ENCODE assay signal across 1 cellular context in the genomic region with DNA sequence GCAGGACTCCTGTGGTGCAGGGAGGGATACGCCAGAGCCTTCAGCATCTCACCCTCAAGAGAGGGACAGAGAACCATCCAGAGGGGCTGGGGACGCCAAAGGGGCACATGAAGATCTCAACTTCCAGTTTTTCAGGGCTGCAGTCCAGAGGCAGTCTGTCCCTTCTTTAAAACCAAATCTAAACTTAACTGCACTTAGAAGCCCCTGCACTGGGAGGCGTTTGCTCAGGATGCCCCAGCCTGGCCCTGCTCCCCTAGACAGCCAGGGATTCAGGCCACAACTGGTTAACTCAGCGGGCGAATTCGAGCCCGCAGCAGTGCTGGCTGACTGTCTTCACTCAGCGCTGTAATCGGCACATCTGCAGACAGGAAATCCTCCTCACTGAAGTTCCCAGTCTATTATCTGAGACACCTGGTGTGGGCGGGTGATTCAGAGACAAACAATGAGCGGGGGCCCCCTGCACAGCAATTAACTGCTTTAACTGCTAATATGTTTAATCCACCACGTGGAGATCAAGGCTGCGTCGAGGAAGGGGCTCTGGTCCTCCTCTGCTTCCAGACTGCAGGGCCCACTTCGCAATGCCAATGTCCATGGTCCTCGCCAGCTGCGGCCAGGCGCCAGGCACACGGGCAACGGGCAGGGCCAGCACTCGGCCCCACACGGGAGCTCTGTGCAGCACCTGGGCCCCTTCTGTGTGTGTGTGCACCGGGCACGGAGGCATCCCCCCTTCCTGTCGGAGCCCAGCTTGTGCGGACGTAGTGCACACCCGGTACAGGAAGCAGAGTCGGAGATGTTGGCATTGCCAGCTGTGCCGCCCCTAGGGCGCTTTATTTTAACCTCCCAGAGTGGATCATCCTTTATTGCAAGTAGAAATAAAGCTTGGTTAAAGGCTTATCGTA.
A peak's percentile ranks its signal among the peaks of the same experiment; 100 is the strongest.
TF ChIP-seq lines count a peak whose summit lies in the region.

No MANE protein-coding gene starts in this region.

TF ChIP-seq in K562, 482 proteins besides CTCF, POLR2A, EP300 and RAD21 (continued from another document and continues in another):
- TF ChIP-seq TBP (optimal IDR thresholded peaks at IDR 0.05; ENCODE audit: low read depth, low read length): peak; percentile 42
- no peak for TF ChIP-seq FOXK1 (CRISPR knock-in tag; IDR thresholded peaks at IDR 0.05; ENCODE audit: borderline replicate concordance)
- TF ChIP-seq ETV6 (IDR thresholded peaks at IDR 0.05; ENCODE audit: borderline replicate concordance in 1 of 2, low read depth in 2 of 2, low read length in 1 of 2): 0 out of 4 replicates have a peak, but pooled peaks of 1 of the 2 experiments have one; percentile 22
- TF ChIP-seq ETV6 (CRISPR knock-in tag; IDR thresholded peaks at IDR 0.05; ENCODE audit: borderline replicate concordance): no peak
- TF ChIP-seq, protein P1, sequence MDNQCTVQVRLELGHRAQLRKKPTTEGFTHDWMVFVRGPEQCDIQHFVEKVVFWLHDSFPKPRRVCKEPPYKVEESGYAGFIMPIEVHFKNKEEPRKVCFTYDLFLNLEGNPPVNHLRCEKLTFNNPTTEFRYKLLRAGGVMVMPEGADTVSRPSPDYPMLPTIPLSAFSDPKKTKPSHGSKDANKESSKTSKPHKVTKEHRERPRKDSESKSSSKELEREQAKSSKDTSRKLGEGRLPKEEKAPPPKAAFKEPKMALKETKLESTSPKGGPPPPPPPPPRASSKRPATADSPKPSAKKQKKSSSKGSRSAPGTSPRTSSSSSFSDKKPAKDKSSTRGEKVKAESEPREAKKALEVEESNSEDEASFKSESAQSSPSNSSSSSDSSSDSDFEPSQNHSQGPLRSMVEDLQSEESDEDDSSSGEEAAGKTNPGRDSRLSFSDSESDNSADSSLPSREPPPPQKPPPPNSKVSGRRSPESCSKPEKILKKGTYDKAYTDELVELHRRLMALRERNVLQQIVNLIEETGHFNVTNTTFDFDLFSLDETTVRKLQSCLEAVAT (IDR thresholded peaks at IDR 0.05): peak in 1 of 2 experiments; percentile 59; a peak in 2 of 4 replicates
- TF ChIP-seq, protein P2, sequence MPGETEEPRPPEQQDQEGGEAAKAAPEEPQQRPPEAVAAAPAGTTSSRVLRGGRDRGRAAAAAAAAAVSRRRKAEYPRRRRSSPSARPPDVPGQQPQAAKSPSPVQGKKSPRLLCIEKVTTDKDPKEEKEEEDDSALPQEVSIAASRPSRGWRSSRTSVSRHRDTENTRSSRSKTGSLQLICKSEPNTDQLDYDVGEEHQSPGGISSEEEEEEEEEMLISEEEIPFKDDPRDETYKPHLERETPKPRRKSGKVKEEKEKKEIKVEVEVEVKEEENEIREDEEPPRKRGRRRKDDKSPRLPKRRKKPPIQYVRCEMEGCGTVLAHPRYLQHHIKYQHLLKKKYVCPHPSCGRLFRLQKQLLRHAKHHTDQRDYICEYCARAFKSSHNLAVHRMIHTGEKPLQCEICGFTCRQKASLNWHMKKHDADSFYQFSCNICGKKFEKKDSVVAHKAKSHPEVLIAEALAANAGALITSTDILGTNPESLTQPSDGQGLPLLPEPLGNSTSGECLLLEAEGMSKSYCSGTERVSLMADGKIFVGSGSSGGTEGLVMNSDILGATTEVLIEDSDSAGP (CRISPR knock-in tag; IDR thresholded peaks at IDR 0.05): no peak
- TF ChIP-seq, protein P3, sequence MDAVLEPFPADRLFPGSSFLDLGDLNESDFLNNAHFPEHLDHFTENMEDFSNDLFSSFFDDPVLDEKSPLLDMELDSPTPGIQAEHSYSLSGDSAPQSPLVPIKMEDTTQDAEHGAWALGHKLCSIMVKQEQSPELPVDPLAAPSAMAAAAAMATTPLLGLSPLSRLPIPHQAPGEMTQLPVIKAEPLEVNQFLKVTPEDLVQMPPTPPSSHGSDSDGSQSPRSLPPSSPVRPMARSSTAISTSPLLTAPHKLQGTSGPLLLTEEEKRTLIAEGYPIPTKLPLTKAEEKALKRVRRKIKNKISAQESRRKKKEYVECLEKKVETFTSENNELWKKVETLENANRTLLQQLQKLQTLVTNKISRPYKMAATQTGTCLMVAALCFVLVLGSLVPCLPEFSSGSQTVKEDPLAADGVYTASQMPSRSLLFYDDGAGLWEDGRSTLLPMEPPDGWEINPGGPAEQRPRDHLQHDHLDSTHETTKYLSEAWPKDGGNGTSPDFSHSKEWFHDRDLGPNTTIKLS (IDR thresholded peaks at IDR 0.05; ENCODE audit: borderline replicate concordance, low read depth): peak; percentile 67; the same call in 1 of the 2 replicates
- TF ChIP-seq ZNF586 (CRISPR knock-in tag; conservative IDR thresholded peaks at IDR 0.05): 0 out of 2 replicates have a peak, but pooled peaks have one; percentile 17
- TF ChIP-seq CCAR2 (IDR thresholded peaks at IDR 0.05; ENCODE audit: low read depth, low read length): no peak
- TF ChIP-seq, protein P4, sequence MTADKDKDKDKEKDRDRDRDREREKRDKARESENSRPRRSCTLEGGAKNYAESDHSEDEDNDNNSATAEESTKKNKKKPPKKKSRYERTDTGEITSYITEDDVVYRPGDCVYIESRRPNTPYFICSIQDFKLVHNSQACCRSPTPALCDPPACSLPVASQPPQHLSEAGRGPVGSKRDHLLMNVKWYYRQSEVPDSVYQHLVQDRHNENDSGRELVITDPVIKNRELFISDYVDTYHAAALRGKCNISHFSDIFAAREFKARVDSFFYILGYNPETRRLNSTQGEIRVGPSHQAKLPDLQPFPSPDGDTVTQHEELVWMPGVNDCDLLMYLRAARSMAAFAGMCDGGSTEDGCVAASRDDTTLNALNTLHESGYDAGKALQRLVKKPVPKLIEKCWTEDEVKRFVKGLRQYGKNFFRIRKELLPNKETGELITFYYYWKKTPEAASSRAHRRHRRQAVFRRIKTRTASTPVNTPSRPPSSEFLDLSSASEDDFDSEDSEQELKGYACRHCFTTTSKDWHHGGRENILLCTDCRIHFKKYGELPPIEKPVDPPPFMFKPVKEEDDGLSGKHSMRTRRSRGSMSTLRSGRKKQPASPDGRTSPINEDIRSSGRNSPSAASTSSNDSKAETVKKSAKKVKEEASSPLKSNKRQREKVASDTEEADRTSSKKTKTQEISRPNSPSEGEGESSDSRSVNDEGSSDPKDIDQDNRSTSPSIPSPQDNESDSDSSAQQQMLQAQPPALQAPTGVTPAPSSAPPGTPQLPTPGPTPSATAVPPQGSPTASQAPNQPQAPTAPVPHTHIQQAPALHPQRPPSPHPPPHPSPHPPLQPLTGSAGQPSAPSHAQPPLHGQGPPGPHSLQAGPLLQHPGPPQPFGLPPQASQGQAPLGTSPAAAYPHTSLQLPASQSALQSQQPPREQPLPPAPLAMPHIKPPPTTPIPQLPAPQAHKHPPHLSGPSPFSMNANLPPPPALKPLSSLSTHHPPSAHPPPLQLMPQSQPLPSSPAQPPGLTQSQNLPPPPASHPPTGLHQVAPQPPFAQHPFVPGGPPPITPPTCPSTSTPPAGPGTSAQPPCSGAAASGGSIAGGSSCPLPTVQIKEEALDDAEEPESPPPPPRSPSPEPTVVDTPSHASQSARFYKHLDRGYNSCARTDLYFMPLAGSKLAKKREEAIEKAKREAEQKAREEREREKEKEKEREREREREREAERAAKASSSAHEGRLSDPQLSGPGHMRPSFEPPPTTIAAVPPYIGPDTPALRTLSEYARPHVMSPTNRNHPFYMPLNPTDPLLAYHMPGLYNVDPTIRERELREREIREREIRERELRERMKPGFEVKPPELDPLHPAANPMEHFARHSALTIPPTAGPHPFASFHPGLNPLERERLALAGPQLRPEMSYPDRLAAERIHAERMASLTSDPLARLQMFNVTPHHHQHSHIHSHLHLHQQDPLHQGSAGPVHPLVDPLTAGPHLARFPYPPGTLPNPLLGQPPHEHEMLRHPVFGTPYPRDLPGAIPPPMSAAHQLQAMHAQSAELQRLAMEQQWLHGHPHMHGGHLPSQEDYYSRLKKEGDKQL (CRISPR knock-in tag; IDR thresholded peaks at IDR 0.05; ENCODE audit: borderline replicate concordance): no peak
- TF ChIP-seq, protein P5, sequence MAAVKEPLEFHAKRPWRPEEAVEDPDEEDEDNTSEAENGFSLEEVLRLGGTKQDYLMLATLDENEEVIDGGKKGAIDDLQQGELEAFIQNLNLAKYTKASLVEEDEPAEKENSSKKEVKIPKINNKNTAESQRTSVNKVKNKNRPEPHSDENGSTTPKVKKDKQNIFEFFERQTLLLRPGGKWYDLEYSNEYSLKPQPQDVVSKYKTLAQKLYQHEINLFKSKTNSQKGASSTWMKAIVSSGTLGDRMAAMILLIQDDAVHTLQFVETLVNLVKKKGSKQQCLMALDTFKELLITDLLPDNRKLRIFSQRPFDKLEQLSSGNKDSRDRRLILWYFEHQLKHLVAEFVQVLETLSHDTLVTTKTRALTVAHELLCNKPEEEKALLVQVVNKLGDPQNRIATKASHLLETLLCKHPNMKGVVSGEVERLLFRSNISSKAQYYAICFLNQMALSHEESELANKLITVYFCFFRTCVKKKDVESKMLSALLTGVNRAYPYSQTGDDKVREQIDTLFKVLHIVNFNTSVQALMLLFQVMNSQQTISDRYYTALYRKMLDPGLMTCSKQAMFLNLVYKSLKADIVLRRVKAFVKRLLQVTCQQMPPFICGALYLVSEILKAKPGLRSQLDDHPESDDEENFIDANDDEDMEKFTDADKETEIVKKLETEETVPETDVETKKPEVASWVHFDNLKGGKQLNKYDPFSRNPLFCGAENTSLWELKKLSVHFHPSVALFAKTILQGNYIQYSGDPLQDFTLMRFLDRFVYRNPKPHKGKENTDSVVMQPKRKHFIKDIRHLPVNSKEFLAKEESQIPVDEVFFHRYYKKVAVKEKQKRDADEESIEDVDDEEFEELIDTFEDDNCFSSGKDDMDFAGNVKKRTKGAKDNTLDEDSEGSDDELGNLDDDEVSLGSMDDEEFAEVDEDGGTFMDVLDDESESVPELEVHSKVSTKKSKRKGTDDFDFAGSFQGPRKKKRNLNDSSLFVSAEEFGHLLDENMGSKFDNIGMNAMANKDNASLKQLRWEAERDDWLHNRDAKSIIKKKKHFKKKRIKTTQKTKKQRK (IDR thresholded peaks at IDR 0.05; ENCODE audit: borderline replicate concordance, low read depth, low read length): no peak
- no peak for TF ChIP-seq ZC3H8 (IDR thresholded peaks at IDR 0.05)
- no peak for TF ChIP-seq ZNF77 (CRISPR knock-in tag; IDR thresholded peaks at IDR 0.05)
- no peak for TF ChIP-seq ETS2 (tag; IDR thresholded peaks at IDR 0.05; ENCODE audit: borderline replicate concordance, poor library complexity, severe bottlenecking)
- TF ChIP-seq SRSF1 (IDR thresholded peaks at IDR 0.05; ENCODE audit: low read depth, low read length): no peak
- no peak for TF ChIP-seq CEBPG (CRISPR knock-in tag; IDR thresholded peaks at IDR 0.05)
- no peak for TF ChIP-seq CEBPG (tag; conservative IDR thresholded peaks at IDR 0.05 in 1 of 2, IDR thresholded peaks at IDR 0.05 in 1 of 2)
- TF ChIP-seq, protein P6, sequence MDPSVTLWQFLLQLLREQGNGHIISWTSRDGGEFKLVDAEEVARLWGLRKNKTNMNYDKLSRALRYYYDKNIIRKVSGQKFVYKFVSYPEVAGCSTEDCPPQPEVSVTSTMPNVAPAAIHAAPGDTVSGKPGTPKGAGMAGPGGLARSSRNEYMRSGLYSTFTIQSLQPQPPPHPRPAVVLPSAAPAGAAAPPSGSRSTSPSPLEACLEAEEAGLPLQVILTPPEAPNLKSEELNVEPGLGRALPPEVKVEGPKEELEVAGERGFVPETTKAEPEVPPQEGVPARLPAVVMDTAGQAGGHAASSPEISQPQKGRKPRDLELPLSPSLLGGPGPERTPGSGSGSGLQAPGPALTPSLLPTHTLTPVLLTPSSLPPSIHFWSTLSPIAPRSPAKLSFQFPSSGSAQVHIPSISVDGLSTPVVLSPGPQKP (CRISPR knock-in tag; IDR thresholded peaks at IDR 0.05): no peak
- 0 out of 2 replicates have a peak, but pooled peaks have one; percentile 44 for TF ChIP-seq GTF2F1 (IDR thresholded peaks at IDR 0.05; ENCODE audit: low read depth, low read length)
- TF ChIP-seq TRIM24 (IDR thresholded peaks at IDR 0.05): peak; percentile 91 to 95
- TF ChIP-seq, protein P7, sequence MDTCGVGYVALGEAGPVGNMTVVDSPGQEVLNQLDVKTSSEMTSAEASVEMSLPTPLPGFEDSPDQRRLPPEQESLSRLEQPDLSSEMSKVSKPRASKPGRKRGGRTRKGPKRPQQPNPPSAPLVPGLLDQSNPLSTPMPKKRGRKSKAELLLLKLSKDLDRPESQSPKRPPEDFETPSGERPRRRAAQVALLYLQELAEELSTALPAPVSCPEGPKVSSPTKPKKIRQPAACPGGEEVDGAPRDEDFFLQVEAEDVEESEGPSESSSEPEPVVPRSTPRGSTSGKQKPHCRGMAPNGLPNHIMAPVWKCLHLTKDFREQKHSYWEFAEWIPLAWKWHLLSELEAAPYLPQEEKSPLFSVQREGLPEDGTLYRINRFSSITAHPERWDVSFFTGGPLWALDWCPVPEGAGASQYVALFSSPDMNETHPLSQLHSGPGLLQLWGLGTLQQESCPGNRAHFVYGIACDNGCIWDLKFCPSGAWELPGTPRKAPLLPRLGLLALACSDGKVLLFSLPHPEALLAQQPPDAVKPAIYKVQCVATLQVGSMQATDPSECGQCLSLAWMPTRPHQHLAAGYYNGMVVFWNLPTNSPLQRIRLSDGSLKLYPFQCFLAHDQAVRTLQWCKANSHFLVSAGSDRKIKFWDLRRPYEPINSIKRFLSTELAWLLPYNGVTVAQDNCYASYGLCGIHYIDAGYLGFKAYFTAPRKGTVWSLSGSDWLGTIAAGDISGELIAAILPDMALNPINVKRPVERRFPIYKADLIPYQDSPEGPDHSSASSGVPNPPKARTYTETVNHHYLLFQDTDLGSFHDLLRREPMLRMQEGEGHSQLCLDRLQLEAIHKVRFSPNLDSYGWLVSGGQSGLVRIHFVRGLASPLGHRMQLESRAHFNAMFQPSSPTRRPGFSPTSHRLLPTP (IDR thresholded peaks at IDR 0.05; ENCODE audit: borderline replicate concordance, extremely low read depth, insufficient read length): no peak
- 0 out of 2 replicates have a peak, but pooled peaks have one; percentile 8 for TF ChIP-seq ZNF79 (CRISPR knock-in tag; IDR thresholded peaks at IDR 0.05; ENCODE audit: low read depth)
- TF ChIP-seq, protein P8, sequence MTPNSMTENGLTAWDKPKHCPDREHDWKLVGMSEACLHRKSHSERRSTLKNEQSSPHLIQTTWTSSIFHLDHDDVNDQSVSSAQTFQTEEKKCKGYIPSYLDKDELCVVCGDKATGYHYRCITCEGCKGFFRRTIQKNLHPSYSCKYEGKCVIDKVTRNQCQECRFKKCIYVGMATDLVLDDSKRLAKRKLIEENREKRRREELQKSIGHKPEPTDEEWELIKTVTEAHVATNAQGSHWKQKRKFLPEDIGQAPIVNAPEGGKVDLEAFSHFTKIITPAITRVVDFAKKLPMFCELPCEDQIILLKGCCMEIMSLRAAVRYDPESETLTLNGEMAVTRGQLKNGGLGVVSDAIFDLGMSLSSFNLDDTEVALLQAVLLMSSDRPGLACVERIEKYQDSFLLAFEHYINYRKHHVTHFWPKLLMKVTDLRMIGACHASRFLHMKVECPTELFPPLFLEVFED (CRISPR knock-in tag; conservative IDR thresholded peaks at IDR 0.05): peak; percentile 87
- no peak for TF ChIP-seq GATA2 (CRISPR knock-in tag; IDR thresholded peaks at IDR 0.05)
- peak; percentile 54; the same call in 1 of the 2 replicates for TF ChIP-seq MAFK (IDR thresholded peaks at IDR 0.05; ENCODE audit: low read length)
- TF ChIP-seq U2AF2 (optimal IDR thresholded peaks at IDR 0.05; ENCODE audit: low read depth, low read length): no peak
- TF ChIP-seq, protein P9, sequence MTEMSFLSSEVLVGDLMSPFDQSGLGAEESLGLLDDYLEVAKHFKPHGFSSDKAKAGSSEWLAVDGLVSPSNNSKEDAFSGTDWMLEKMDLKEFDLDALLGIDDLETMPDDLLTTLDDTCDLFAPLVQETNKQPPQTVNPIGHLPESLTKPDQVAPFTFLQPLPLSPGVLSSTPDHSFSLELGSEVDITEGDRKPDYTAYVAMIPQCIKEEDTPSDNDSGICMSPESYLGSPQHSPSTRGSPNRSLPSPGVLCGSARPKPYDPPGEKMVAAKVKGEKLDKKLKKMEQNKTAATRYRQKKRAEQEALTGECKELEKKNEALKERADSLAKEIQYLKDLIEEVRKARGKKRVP (CRISPR knock-in tag; IDR thresholded peaks at IDR 0.05): peak; percentile 61; the same call in 1 of the 2 replicates
- peak; percentile 95 for TF ChIP-seq MYC (IDR thresholded peaks at IDR 0.05; ENCODE audit: low read depth, low read length)
- peak; percentile 72 for TF ChIP-seq MYC (CRISPR knock-in tag; IDR thresholded peaks at IDR 0.05; ENCODE audit: borderline replicate concordance, low read depth)
- peak; percentile 40; the same call in 1 of the 2 replicates for TF ChIP-seq HCFC1 (IDR thresholded peaks at IDR 0.05; ENCODE audit: low read depth, low read length)
